ENCODE assay signal across 35 cellular contexts in genomic region chr13:75641026-75641425, GRCh38.
"Had no signal": no experiment of that assay in that cellular context is flagged by ENCODE, and none has a peak within 500 bp of the region (broad histone marks: within the 10 kb centered on the region; RNA-seq: fewer than 3 reads in every experiment).

No MANE protein-coding gene starts in this region.

- H3K4me3 Mint-ChIP-seq: activated naive CD8-positive, alpha-beta T cell; brain; nephron; stimulated activated memory B cell treated with anti-CD40 and anti-IgM and Interleukin-4, amounts not matched to agents 10 μg/mL and 1 μg/mL and 100 μg/mL, for 72 hours; stimulated activated naive CD8-positive, alpha-beta T cell treated with anti-CD3 and anti-CD28 coated beads, Interleukin-15, amount 100 ng/mL, for 72 hours; T-helper 2 cell treated with Interferon-gamma antibody and Interleukin-4, amounts not matched to agents 5 μg/mL and 100 μg/mL, for 36 hours had no signal

- H3K27me3 Mint-ChIP-seq: activated naive CD8-positive, alpha-beta T cell; stimulated activated memory B cell treated with anti-CD40 and anti-IgM and Interleukin-4, amounts not matched to agents 10 μg/mL and 1 μg/mL and 100 μg/mL, for 72 hours had no signal

- H3K27ac ChIP-seq: adrenal gland, cardiac muscle cell, colonic mucosa, epithelial cell of prostate, gastroesophageal sphincter, hepatocyte, left ventricle myocardium inferior, ovary, vagina had no signal

- H3K27ac Mint-ChIP-seq: activated naive CD8-positive, alpha-beta T cell; brain; nephron; progenitor cell of endocrine pancreas; stimulated activated memory B cell treated with anti-CD40 and anti-IgM and Interleukin-4, amounts not matched to agents 10 μg/mL and 1 μg/mL and 100 μg/mL, for 72 hours; stimulated activated naive CD8-positive, alpha-beta T cell treated with anti-CD3 and anti-CD28 coated beads, Interleukin-15, amount 100 ng/mL, for 72 hours; T-helper 2 cell treated with Interferon-gamma antibody and Interleukin-4, amounts not matched to agents 5 μg/mL and 100 μg/mL, for 36 hours had no signal

- H3K36me3 ChIP-seq: adrenal gland, cardiac muscle cell, colonic mucosa, gastroesophageal sphincter, left ventricle myocardium inferior, ovary, upper lobe of left lung, vagina had no signal

- H3K4me2 ChIP-seq: hepatocyte had no signal

- ATAC-seq: gastroesophageal sphincter; mucosa of descending colon; sciatic nerve; stimulated activated memory B cell treated with anti-CD40 and anti-IgM and Interleukin-4, amounts not matched to agents 10 μg/mL and 1 μg/mL and 100 μg/mL, for 72 hours; stimulated activated naive CD8-positive, alpha-beta T cell treated with anti-CD3 and anti-CD28 coated beads, Interleukin-15, amount 100 ng/mL, for 72 hours had no signal

- FAIRE-seq: endometrium, small intestine had no signal

- DNase-seq: activated CD4-positive, alpha-beta T cell treated with anti-CD3 and anti-CD28 coated beads for 4 hours; activated CD4-positive, alpha-beta T cell treated with anti-CD3 and anti-CD28 coated beads, Interleukin-2, amount 50 U/mL, for 4 hours; activated effector memory CD4-positive, alpha-beta T cell treated with Interleukin-2 at 50 U/mL for 16 hours; activated naive CD4-positive, alpha-beta T cell treated with Interleukin-2 at 50 U/mL for 16 hours; activated T-cell treated with anti-CD3 and anti-CD28 coated beads for 4 hours; adrenal gland; aorta; cerebellar nuclear complex; colonic mucosa; effector CD8-positive, alpha-beta T cell; islet precursor cell; left ventricle myocardium inferior; mucosa of descending colon; ovary; small intestine; stimulated activated CD4-positive, alpha-beta T cell treated with anti-CD3 and anti-CD28 coated beads, Interleukin-1b, Interleukin-23, amount 100 ng/mL, for 48 hours; stimulated activated CD4-positive, alpha-beta T cell treated with anti-CD3 and anti-CD28 coated beads, Interleukin-4, amount 100 ng/mL, for 4 hours; stimulated activated CD8-positive, alpha-beta memory T cell treated with anti-CD3 and anti-CD28 coated beads, Interleukin-4, amount 100 ng/mL, for 48 hours; stimulated activated naive CD8-positive, alpha-beta T cell treated with anti-CD3 and anti-CD28 coated beads, Interleukin-15, amount 100 ng/mL, for 72 hours; substantia nigra; upper lobe of left lung had no signal

- H3K27me3 ChIP-seq: adrenal gland, ovary, upper lobe of left lung, vagina had no signal

- H3K9me3 Mint-ChIP-seq: brain; nephron; stimulated activated memory B cell treated with anti-CD40 and anti-IgM and Interleukin-4, amounts not matched to agents 10 μg/mL and 1 μg/mL and 100 μg/mL, for 72 hours; stimulated activated naive CD8-positive, alpha-beta T cell treated with anti-CD3 and anti-CD28 coated beads, Interleukin-15, amount 100 ng/mL, for 72 hours; T-helper 2 cell treated with Interferon-gamma antibody and Interleukin-4, amounts not matched to agents 5 μg/mL and 100 μg/mL, for 36 hours had no signal

- H2AFZ ChIP-seq: hepatocyte had no signal

- H3K4me3 ChIP-seq: adrenal gland, cardiac muscle cell, colonic mucosa, gastroesophageal sphincter, hepatocyte, left ventricle myocardium inferior, lung, mucosa of descending colon, ovary, upper lobe of left lung, vagina had no signal

- H3K36me3 Mint-ChIP-seq: brain had no signal

- H3K9me3 ChIP-seq: adrenal gland, colonic mucosa, gastroesophageal sphincter, left ventricle myocardium inferior, mucosa of descending colon, ovary, upper lobe of left lung, vagina had no signal

- H3K4me1 ChIP-seq: colonic mucosa had no signal
